Comparison of ENCODE assay signal across 8 cellular contexts in the genomic region with DNA sequence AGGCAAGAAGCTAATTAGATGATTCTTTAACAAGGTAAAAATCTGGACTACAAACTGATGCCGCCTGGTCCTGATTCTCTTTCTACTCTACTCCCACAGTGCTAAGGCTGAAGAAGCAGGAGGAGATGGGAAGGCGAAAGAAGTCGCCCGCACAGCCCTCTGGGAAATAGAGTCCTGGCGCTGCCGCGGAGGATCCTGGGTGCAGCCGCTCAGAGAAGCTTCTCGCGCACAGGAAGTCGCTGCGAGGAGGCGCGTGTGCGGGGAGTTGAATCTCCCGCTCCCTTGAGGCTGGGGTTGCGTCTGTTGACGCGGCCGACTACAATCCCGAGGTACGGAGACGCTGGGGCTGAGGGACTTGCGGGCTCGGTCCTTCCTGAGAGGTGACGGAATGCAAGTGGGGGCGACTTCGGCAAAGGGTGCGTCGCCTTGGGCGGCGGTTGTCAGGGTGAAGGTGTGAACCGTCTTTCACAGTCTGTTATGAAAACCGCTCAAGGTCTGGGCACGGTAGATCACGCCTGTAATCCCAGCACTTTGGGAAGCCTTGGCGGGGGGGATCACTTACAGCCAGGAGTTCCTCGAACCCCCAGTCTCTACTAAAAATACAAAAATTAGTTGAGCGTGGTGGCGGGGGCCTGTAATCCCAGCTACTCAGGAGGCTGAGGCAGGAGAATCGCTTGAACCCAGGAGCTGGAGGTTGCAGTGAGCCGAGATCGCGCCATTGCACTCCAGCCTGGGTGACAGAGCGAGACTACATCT.
DNase-seq lines count a peak whose midpoint lies in the region; ATAC-seq and TF ChIP-seq lines count a peak whose summit lies in the region.

Gene ZNF473 (plus strand): TSS at position 212 of the 756 bp plus-strand sequence. CDS start 5,078 bp downstream, outside the sequence.

- H3K36me3 ChIP-seq in ACC112 (ENCODE audit: insufficient read depth, low read length): peaks cover under 1% of the 10 kb centered on the region

- peaks cover 60% of the 10 kb centered on the region for H3K79me2 ChIP-seq in ACC112 (ENCODE audit: control insufficient read depth, insufficient read depth, low read length, unreplicated experiment)

- ATAC-seq in HG03060 (IDR thresholded peaks at IDR 0.05; ENCODE audit: low read depth, unreplicated experiment): peak; percentile 58
- peak; percentile 81 to 82 for ATAC-seq in activated CD4-positive, CD25-positive, alpha-beta regulatory T cell treated with anti-CD3 and anti-CD28 coated beads, Interleukin-2, amount 50 U/mL, for 24 hours

- H3K27ac ChIP-seq in ACC112 (ENCODE audit: low read depth, low read length) (peak within 1 kb of the TSS; percentile 89), layer of hippocampus (ENCODE audit: low read depth, low read length) (peak within 1 kb of the TSS; percentile 89)

- peak within 1 kb of the TSS; percentile 97 for H2AFZ ChIP-seq in ACC112 (ENCODE audit: low read length, unreplicated experiment)

- H3K4me3 ChIP-seq in ACC112 (ENCODE audit: low read depth, low read length): peak within 1 kb of the TSS; percentile 92

- TF ChIP-seq POLR2A in GM18526 (IDR thresholded peaks at IDR 0.05; ENCODE audit: extremely low read depth, insufficient read length): peak; percentile 75

- H3K4me1 ChIP-seq in ACC112 (ENCODE audit: control insufficient read depth, insufficient read depth, low read length, unreplicated experiment): peaks cover 9% of the 10 kb centered on the region

- no peaks in the 10 kb centered on the region for H3K27me3 ChIP-seq in ACC112 (ENCODE audit: insufficient read depth, low read length)
- no peaks in the 10 kb centered on the region for H3K27me3 ChIP-seq in layer of hippocampus (ENCODE audit: control insufficient read depth, insufficient read depth, low read length)

- DNase-seq in NCI-H226 (peak; percentile 95), cerebellar cortex (ENCODE audit: low spot score) (peak; percentile 97)
- peak; percentile 92 for DNase-seq in stimulated activated CD4-positive, alpha-beta T cell treated with anti-CD3 and anti-CD28 coated beads, Interleukin-1b, Interleukin-23, amount 100 ng/mL, for 48 hours

Comparison
In these comparisons a context has a peak if more than half of its experiments do, and no peak if none do; other contexts are left out.
1. Peak in every context shown above with its lines: DNase-seq, ATAC-seq, H3K4me3 ChIP-seq and H3K27ac ChIP-seq.